Comparison of ENCODE assay signal across 31 cellular contexts in the genomic region with DNA sequence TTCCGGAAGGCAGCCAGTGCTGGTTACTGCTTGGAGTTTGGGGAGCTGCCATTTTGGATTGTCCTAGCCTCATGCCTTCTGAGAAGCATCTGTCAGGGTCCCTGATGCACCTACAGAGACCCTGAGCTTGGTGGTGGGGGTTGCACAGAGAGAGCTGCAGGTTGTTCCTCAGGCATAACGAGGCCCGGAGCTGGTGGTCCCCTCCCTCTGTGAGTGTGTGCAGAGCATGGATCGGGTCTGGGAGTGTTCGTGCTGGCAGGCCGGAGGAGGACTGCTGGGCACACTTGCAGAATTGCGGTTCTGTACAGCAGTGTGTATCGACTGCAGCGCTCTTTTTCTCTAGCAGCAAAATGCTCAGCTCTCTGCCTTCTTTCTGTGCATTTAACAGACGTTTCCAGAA.
"Had no signal": no experiment of that assay in that cellular context is flagged by ENCODE, and none has a peak within 500 bp of the region (broad histone marks: within the 10 kb centered on the region; RNA-seq: fewer than 3 reads in every experiment).

No MANE protein-coding gene starts in this region.

- H2AFZ ChIP-seq: neural progenitor cell had no signal

- H3K4me2 ChIP-seq: neural progenitor cell had no signal

- H3K27me3 ChIP-seq: left lung, ovary, right atrium auricular region, stomach, testis, thyroid gland, transverse colon, upper lobe of left lung, vagina had no signal

- H3K27ac ChIP-seq: left lung, lower lobe of right lung, neural progenitor cell, ovary, right atrium auricular region, skin epidermis, stomach, testis, thyroid gland, transverse colon, upper lobe of left lung, vagina had no signal

- H3K36me3 Mint-ChIP-seq: immature natural killer cell, mesothelial cell of epicardium, neural progenitor cell had no signal

- H3K9me3 Mint-ChIP-seq: immature natural killer cell; mesothelial cell of epicardium; nephron; neural progenitor cell; stimulated activated naive B cell treated with anti-CD40 and anti-IgM and Interleukin-4, amounts not matched to agents 10 μg/mL and 1 μg/mL and 100 μg/mL, for 72 hours had no signal

- H3K4me3 ChIP-seq: left lung, lower lobe of right lung, mucosa of descending colon, neural progenitor cell, ovary, right atrium auricular region, skin epidermis, stomach, testis, thyroid gland, transverse colon, upper lobe of left lung, vagina had no signal

- H3K36me3 ChIP-seq: left lung, lower lobe of right lung, neural progenitor cell, ovary, right atrium auricular region, thyroid gland, transverse colon, vagina had no signal

- DNase-seq: hypothalamus; immature natural killer cell; kidney; left colon; left lung; lower lobe of right lung; mammary epithelial cell; mesenchymal stem cell; mucosa of descending colon; naive thymus-derived CD4-positive, alpha-beta T cell; ovary; stimulated activated CD4-positive, alpha-beta T cell treated with anti-CD3 and anti-CD28 coated beads, Interleukin-12 subunit alpha, Interleukin-12 subunit beta, amount 100 ng/mL, for 4 hours; stimulated activated CD4-positive, alpha-beta T cell treated with anti-CD3 and anti-CD28 coated beads, Interleukin-15, amount 100 ng/mL, for 24 hours; stimulated activated CD4-positive, alpha-beta T cell treated with anti-CD3 and anti-CD28 coated beads, Interleukin-2, amount 100 ng/mL, for 24 hours; stimulated activated CD4-positive, alpha-beta T cell treated with anti-CD3 and anti-CD28 coated beads, Interleukin-4, amount 100 ng/mL, for 1 hour; stimulated activated naive B cell treated with anti-CD40 and anti-IgM and Interleukin-4, amounts not matched to agents 10 μg/mL and 1 μg/mL and 100 μg/mL, for 72 hours; stimulated activated naive CD8-positive, alpha-beta T cell treated with anti-CD3 and anti-CD28 coated beads, Interleukin-15, Interleukin-2, amounts not matched to agents 100 U/mL and 50 U/mL, for 24 hours; stomach; testis; thyroid gland; transverse colon; upper lobe of left lung had no signal

- ATAC-seq: left colon; left lung; lower lobe of right lung; mucosa of descending colon; naive thymus-derived CD4-positive, alpha-beta T cell; sciatic nerve; stimulated activated naive B cell treated with anti-CD40 and anti-IgM and Interleukin-4, amounts not matched to agents 10 μg/mL and 1 μg/mL and 100 μg/mL, for 72 hours; stimulated activated naive CD8-positive, alpha-beta T cell treated with anti-CD3 and anti-CD28 coated beads, Interleukin-15, Interleukin-2, amounts not matched to agents 100 U/mL and 50 U/mL, for 24 hours had no signal

- H3K27me3 Mint-ChIP-seq: naive thymus-derived CD4-positive, alpha-beta T cell; stimulated activated naive B cell treated with anti-CD40 and anti-IgM and Interleukin-4, amounts not matched to agents 10 μg/mL and 1 μg/mL and 100 μg/mL, for 72 hours had no signal

- H3K4me1 Mint-ChIP-seq: nephron had no signal

- H3K9ac ChIP-seq: neural progenitor cell had no signal

- FAIRE-seq: islet of Langerhans, kidney had no signal

- H3K9me3 ChIP-seq: left lung, lower lobe of right lung, mucosa of descending colon, ovary, right atrium auricular region, stomach, testis, thyroid gland, transverse colon, upper lobe of left lung, vagina had no signal

- H3K4me1 ChIP-seq: neural progenitor cell, thyroid gland had no signal

- H3K27ac Mint-ChIP-seq: immature natural killer cell; mesothelial cell of epicardium; nephron; progenitor cell of endocrine pancreas; stimulated activated naive B cell treated with anti-CD40 and anti-IgM and Interleukin-4, amounts not matched to agents 10 μg/mL and 1 μg/mL and 100 μg/mL, for 72 hours had no signal

- H3K4me3 Mint-ChIP-seq: immature natural killer cell; mesothelial cell of epicardium; nephron; neural progenitor cell; stimulated activated naive B cell treated with anti-CD40 and anti-IgM and Interleukin-4, amounts not matched to agents 10 μg/mL and 1 μg/mL and 100 μg/mL, for 72 hours had no signal
